8 cellular contexts compared by ENCODE assay signal in genomic region chr2:74834234-74834805, GRCh38. TPM values are rescaled to one million over a fixed set of nuclear protein-coding genes. Genes with fewer than 3 reads are reported as not detected.
DNase-seq lines count a peak whose midpoint lies in the region; ATAC-seq and TF ChIP-seq lines count a peak whose summit lies in the region.
"Not testable (repeated sequence)": the region's sequence is repeated elsewhere in the genome, so short reads cannot be mapped to it uniquely, and the experiment has no call there.

No MANE protein-coding gene starts in this region.

- not testable (repeated sequence) for H3K9me3 Mint-ChIP-seq in activated CD4-positive, alpha-beta T cell treated with anti-CD3 and anti-CD28 coated beads, Interleukin-2, amount 10 ng/mL, durations not matched to agents 7 days and 5 days

- H3K27ac Mint-ChIP-seq in activated CD4-positive, alpha-beta T cell treated with anti-CD3 and anti-CD28 coated beads, Interleukin-2, amount 10 ng/mL, durations not matched to agents 7 days and 5 days: peak overlapping the region; percentile 94

- peak; percentile 19 for TF ChIP-seq POLR2A in GM18951 (IDR thresholded peaks at IDR 0.05; ENCODE audit: extremely low read depth, insufficient read depth, insufficient read length)

- H3K27me3 Mint-ChIP-seq in activated CD4-positive, alpha-beta T cell treated with anti-CD3 and anti-CD28 coated beads, Interleukin-2, amount 10 ng/mL, durations not matched to agents 7 days and 5 days: not testable (repeated sequence)

- H3K4me3 Mint-ChIP-seq in activated CD4-positive, alpha-beta T cell treated with anti-CD3 and anti-CD28 coated beads, Interleukin-2, amount 10 ng/mL, durations not matched to agents 7 days and 5 days: peak overlapping the region; percentile 93

- H3K4me1 Mint-ChIP-seq in activated CD4-positive, alpha-beta T cell treated with anti-CD3 and anti-CD28 coated beads, Interleukin-2, amount 10 ng/mL, durations not matched to agents 7 days and 5 days: peaks cover 54% of the 10 kb centered on the region

- peak overlapping the region; percentile 39 for H3K27ac ChIP-seq in urinary bladder (ENCODE audit: low read depth)

- in situ Hi-C loops in GM18951 (cut with MboI; ENCODE audit: low sequenced_read_pairs, unreplicated experiment): not testable (repeated sequence)

- DNase-seq in NAMALWA (ENCODE audit: low spot score): peak; percentile 67
- peak; percentile 36 for DNase-seq in activated CD4-positive, alpha-beta T cell treated with anti-CD3 and anti-CD28 coated beads, Interleukin-2, amount 10 ng/mL, durations not matched to agents 7 days and 5 days
- DNase-seq in cardiac fibroblast (ENCODE audit: low read depth in 2 of 2): peak in 1 of 2 donors; percentile 43
- DNase-seq in posterior vena cava (ENCODE audit: low spot score): peak; percentile 84

- H3K4me3 ChIP-seq in cardiac fibroblast (replicated peaks in 1 of 2; ENCODE audit: low read depth in 2 of 2, low read length in 2 of 2) (peak overlapping the region; percentile 86 to 99), iPS-11a (ENCODE audit: low read depth, low read length) (peak overlapping the region; percentile 89), urinary bladder (ENCODE audit: low read depth, low read length) (peak overlapping the region; percentile 46)

- WGBS in urinary bladder: under 1% methylated on average over 53 of the region's 53 CpGs

- ATAC-seq in HG02852 (IDR thresholded peaks at IDR 0.05; ENCODE audit: unreplicated experiment): peak; percentile 9

- POLR2A ChIA-PET in activated CD4-positive, alpha-beta T cell treated with anti-CD3 and anti-CD28 coated beads, Interleukin-2, amount 10 ng/mL, durations not matched to agents 7 days and 5 days (lab: Charles Lee): not testable (repeated sequence)

- H3K4me1 ChIP-seq in urinary bladder (ENCODE audit: insufficient read depth): not testable (repeated sequence)

- intact Hi-C loops in posterior vena cava (cut with DNase I): not testable (repeated sequence)

- not testable (repeated sequence) for TF ChIP-seq CTCF in cardiac fibroblast (IDR thresholded peaks at IDR 0.05; ENCODE audit: low read depth, low read length)

- H3K36me3 Mint-ChIP-seq in activated CD4-positive, alpha-beta T cell treated with anti-CD3 and anti-CD28 coated beads, Interleukin-2, amount 10 ng/mL, durations not matched to agents 7 days and 5 days (ENCODE audit: low read depth): not testable (repeated sequence)

- H3K36me3 ChIP-seq in urinary bladder (ENCODE audit: insufficient read depth): not testable (repeated sequence)

- CTCF ChIA-PET in activated CD4-positive, alpha-beta T cell treated with anti-CD3 and anti-CD28 coated beads, Interleukin-2, amount 10 ng/mL, durations not matched to agents 7 days and 5 days (lab: Charles Lee): interaction anchor here (0.6 to 2.3 kb wide), 5 partner anchors 10 to 123 kb away, joined by 3 to 12 read pairs (median 3); no protein-coding TSS in a partner anchor

RNA-seq across cellular contexts. Expression of gene HK2, which starts 0.4 kb away (rescaled TPM):
- 10 to 100 TPM; 27.8 to 29.6 TPM for total RNA-seq in activated CD4-positive, alpha-beta T cell treated with anti-CD3 and anti-CD28 coated beads, Interleukin-2, amount 10 ng/mL, durations not matched to agents 7 days and 5 days
- total RNA-seq in posterior vena cava: 1 to 10 TPM; 4.2 to 4.3 TPM
- total RNA-seq in urinary bladder: 9.7 TPM
- 8.2 TPM for polyA plus RNA-seq in urinary bladder
